16 cellular contexts compared by ENCODE assay signal in genomic region chr7:139765143-139765542, GRCh38. TPM values are rescaled to one million over a fixed set of nuclear protein-coding genes. Genes with fewer than 3 reads are reported as not detected.
A peak's percentile ranks its signal among the peaks of the same experiment; 100 is the strongest.
DNase-seq lines count a peak whose midpoint lies in the region; ATAC-seq and TF ChIP-seq lines count a peak whose summit lies in the region.
"Had no signal": no experiment of that assay in that cellular context is flagged by ENCODE, and none has a peak within 500 bp of the region (broad histone marks: within the 10 kb centered on the region; RNA-seq: fewer than 3 reads in every experiment).

No MANE protein-coding gene starts in this region.

- peak overlapping the region; percentile 6 for H3K27ac Mint-ChIP-seq in activated CD8-positive, alpha-beta T cell treated with anti-CD3 and anti-CD28 coated beads for 36 hours
- H3K27ac Mint-ChIP-seq in activated CD8-positive, alpha-beta T cell treated with anti-CD3 and anti-CD28 coated beads, Interleukin-2, amount 10 ng/mL, durations not matched to agents 7 days and 5 days: no peak overlapping the region
- peak overlapping the region; percentile 7 to 46 (median 19) for H3K27ac Mint-ChIP-seq in IgD-negative memory B cell
- peak overlapping the region; percentile 58 for H3K27ac Mint-ChIP-seq in memory B cell
- peak overlapping the region; percentile 91 to 95 for H3K27ac Mint-ChIP-seq in natural killer cell treated with Interleukin-12 subunit alpha and Interleukin-12 subunit beta and Interleukin-15 and Interleukin-18, amount 100 ng/mL, for 72 hours
- H3K27ac Mint-ChIP-seq: GM23338 had no signal

- H3K36me3 Mint-ChIP-seq in activated CD8-positive, alpha-beta T cell treated with anti-CD3 and anti-CD28 coated beads for 36 hours (ENCODE audit: low read depth): peaks cover 8% of the 10 kb centered on the region
- peaks cover 24% of the 10 kb centered on the region for H3K36me3 Mint-ChIP-seq in activated CD8-positive, alpha-beta T cell treated with anti-CD3 and anti-CD28 coated beads, Interleukin-2, amount 10 ng/mL, durations not matched to agents 7 days and 5 days (ENCODE audit: low read depth)
- peaks cover 12% of the 10 kb centered on the region for H3K36me3 Mint-ChIP-seq in IgD-negative memory B cell
- H3K36me3 Mint-ChIP-seq in memory B cell: peaks cover 34% of the 10 kb centered on the region
- peaks cover 31% of the 10 kb centered on the region for H3K36me3 Mint-ChIP-seq in natural killer cell treated with Interleukin-12 subunit alpha and Interleukin-12 subunit beta and Interleukin-15 and Interleukin-18, amount 100 ng/mL, for 72 hours

- POLR2A ChIA-PET in activated CD8-positive, alpha-beta T cell treated with anti-CD3 and anti-CD28 coated beads for 36 hours (lab: Charles Lee): interaction anchor here (1.0 to 1.9 kb wide), 2 partner anchors 12 to 14 kb away, joined by 3 to 6 read pairs; partner anchors contain the start of gene HIPK2
- POLR2A ChIA-PET in activated CD8-positive, alpha-beta T cell treated with anti-CD3 and anti-CD28 coated beads, Interleukin-2, amount 10 ng/mL, durations not matched to agents 7 days and 5 days (lab: Charles Lee): no interaction called here

- intact Hi-C loops in activated CD8-positive, alpha-beta T cell treated with anti-CD3 and anti-CD28 coated beads for 36 hours (cut with micrococcal nuclease): no loop called here
- intact Hi-C loops in psoas muscle (cut with DNase I): no loop called here

- H3K27me3 Mint-ChIP-seq in activated CD8-positive, alpha-beta T cell treated with anti-CD3 and anti-CD28 coated beads for 36 hours: no peaks in the 10 kb centered on the region
- H3K27me3 Mint-ChIP-seq in activated CD8-positive, alpha-beta T cell treated with anti-CD3 and anti-CD28 coated beads, Interleukin-2, amount 10 ng/mL, durations not matched to agents 7 days and 5 days (ENCODE audit: low read depth): no peaks in the 10 kb centered on the region
- H3K27me3 Mint-ChIP-seq in IgD-negative memory B cell: no peaks in the 10 kb centered on the region
- H3K27me3 Mint-ChIP-seq in memory B cell: no peaks in the 10 kb centered on the region
- H3K27me3 Mint-ChIP-seq in natural killer cell treated with Interleukin-12 subunit alpha and Interleukin-12 subunit beta and Interleukin-15 and Interleukin-18, amount 100 ng/mL, for 72 hours: no peaks in the 10 kb centered on the region
- H3K27me3 Mint-ChIP-seq: CD4-positive, CD25-positive, alpha-beta regulatory T cell had no signal

- WGBS in psoas muscle, 3 donors: 62 to 75% (median 62%) methylated on average over 2 of the region's 2 CpGs

- TF ChIP-seq CTCF in activated CD8-positive, alpha-beta T cell treated with anti-CD3 and anti-CD28 coated beads for 36 hours (IDR thresholded peaks at IDR 0.05): no peak
- TF ChIP-seq CTCF in psoas muscle (IDR thresholded peaks at IDR 0.05): no peak

- H3K36me3 ChIP-seq in psoas muscle (ENCODE audit: insufficient read depth in 1 of 2, low read depth in 1 of 2): peaks cover 0 to 11% of the 10 kb centered on the region in 2 donors

- DNase-seq in activated CD8-positive, alpha-beta T cell treated with anti-CD3 and anti-CD28 coated beads for 36 hours: no peak
- DNase-seq in activated CD8-positive, alpha-beta T cell treated with anti-CD3 and anti-CD28 coated beads, Interleukin-2, amount 10 ng/mL, durations not matched to agents 7 days and 5 days: no peak
- DNase-seq in memory B cell (ENCODE audit: low spot score in 2 of 2) (no peak), LoVo (ENCODE audit: low spot score) (no peak), psoas muscle (no peak), SIG-M5 treated with dmso at 0.1 percent for 504 hours (lab: John Stamatoyannopoulos, UW; ENCODE audit: unreplicated experiment) (no peak)
- DNase-seq in natural killer cell treated with Interleukin-12 subunit alpha and Interleukin-12 subunit beta and Interleukin-15 and Interleukin-18, amount 100 ng/mL, for 72 hours (ENCODE audit: low spot score): no peak
- DNase-seq: ACHN; CD4-positive, CD25-positive, alpha-beta regulatory T cell; DMS79; EL; H7 had no signal

- no peak for ATAC-seq in activated CD8-positive, alpha-beta T cell treated with anti-CD3 and anti-CD28 coated beads for 36 hours
- ATAC-seq in activated CD8-positive, alpha-beta T cell treated with anti-CD3 and anti-CD28 coated beads, Interleukin-2, amount 10 ng/mL, durations not matched to agents 7 days and 5 days: no peak
- ATAC-seq in memory B cell (ENCODE audit: low read depth) (no peak), psoas muscle (no peak)
- ATAC-seq in natural killer cell treated with Interleukin-12 subunit alpha and Interleukin-12 subunit beta and Interleukin-15 and Interleukin-18, amount 100 ng/mL, for 72 hours: no peak
- ATAC-seq: GM23338 had no signal

- H3K9me3 ChIP-seq in psoas muscle: no peaks in the 10 kb centered on the region

- no peak overlapping the region for H3K4me3 Mint-ChIP-seq in activated CD8-positive, alpha-beta T cell treated with anti-CD3 and anti-CD28 coated beads for 36 hours
- no peak overlapping the region for H3K4me3 Mint-ChIP-seq in activated CD8-positive, alpha-beta T cell treated with anti-CD3 and anti-CD28 coated beads, Interleukin-2, amount 10 ng/mL, durations not matched to agents 7 days and 5 days
- no peak overlapping the region for H3K4me3 Mint-ChIP-seq in IgD-negative memory B cell
- H3K4me3 Mint-ChIP-seq in memory B cell: no peak overlapping the region
- no peak overlapping the region for H3K4me3 Mint-ChIP-seq in natural killer cell treated with Interleukin-12 subunit alpha and Interleukin-12 subunit beta and Interleukin-15 and Interleukin-18, amount 100 ng/mL, for 72 hours
- H3K4me3 Mint-ChIP-seq: CD4-positive, CD25-positive, alpha-beta regulatory T cell; GM23338 had no signal

- H3K4me1 Mint-ChIP-seq in activated CD8-positive, alpha-beta T cell treated with anti-CD3 and anti-CD28 coated beads for 36 hours (ENCODE audit: low read depth): peaks cover 68% of the 10 kb centered on the region
- H3K4me1 Mint-ChIP-seq in activated CD8-positive, alpha-beta T cell treated with anti-CD3 and anti-CD28 coated beads, Interleukin-2, amount 10 ng/mL, durations not matched to agents 7 days and 5 days (ENCODE audit: low read depth): peaks cover 63% of the 10 kb centered on the region
- H3K4me1 Mint-ChIP-seq in IgD-negative memory B cell (peaks cover 41 to 74% (median 53%) of the 10 kb centered on the region in 3 donors), memory B cell (peaks cover 61% of the 10 kb centered on the region)
- peaks cover 81% of the 10 kb centered on the region in 2 donors for H3K4me1 Mint-ChIP-seq in natural killer cell treated with Interleukin-12 subunit alpha and Interleukin-12 subunit beta and Interleukin-15 and Interleukin-18, amount 100 ng/mL, for 72 hours (ENCODE audit: low read depth in 2 of 2)

- H3K4me1 ChIP-seq in psoas muscle: peaks cover 87% of the 10 kb centered on the region

- no peak overlapping the region for H3K4me3 ChIP-seq in psoas muscle
- H3K4me3 ChIP-seq: BLaER1 treated with 17β-estradiol and CSF1 and Interleukin-3, amounts not matched to agents 10 nM and 100 nM; GM23338 had no signal

- no peaks in the 10 kb centered on the region for H3K27me3 ChIP-seq in psoas muscle (ENCODE audit: insufficient read depth in 3 of 3, low read length in 2 of 3)
- H3K27me3 ChIP-seq: BLaER1 treated with 17β-estradiol and CSF1 and Interleukin-3, amounts not matched to agents 10 nM and 100 nM had no signal

- CTCF ChIA-PET in activated CD8-positive, alpha-beta T cell treated with anti-CD3 and anti-CD28 coated beads for 36 hours (lab: Charles Lee): interaction anchor here (1.4 to 2.9 kb wide), 2 partner anchors 12 to 119 kb away, joined by 3 to 14 read pairs; no protein-coding TSS in a partner anchor
- CTCF ChIA-PET in activated CD8-positive, alpha-beta T cell treated with anti-CD3 and anti-CD28 coated beads, Interleukin-2, amount 10 ng/mL, durations not matched to agents 7 days and 5 days (lab: Charles Lee): interaction anchor here (7.7 kb wide), 1 partner anchor 118 kb away, joined by 42 read pairs; no protein-coding TSS in a partner anchor

- H3K9me3 Mint-ChIP-seq in activated CD8-positive, alpha-beta T cell treated with anti-CD3 and anti-CD28 coated beads for 36 hours: no peaks in the 10 kb centered on the region
- H3K9me3 Mint-ChIP-seq in activated CD8-positive, alpha-beta T cell treated with anti-CD3 and anti-CD28 coated beads, Interleukin-2, amount 10 ng/mL, durations not matched to agents 7 days and 5 days (ENCODE audit: insufficient read depth): no peaks in the 10 kb centered on the region
- H3K9me3 Mint-ChIP-seq in IgD-negative memory B cell (no peaks in the 10 kb centered on the region), memory B cell (no peaks in the 10 kb centered on the region)
- no peaks in the 10 kb centered on the region for H3K9me3 Mint-ChIP-seq in natural killer cell treated with Interleukin-12 subunit alpha and Interleukin-12 subunit beta and Interleukin-15 and Interleukin-18, amount 100 ng/mL, for 72 hours
- H3K9me3 Mint-ChIP-seq: CD4-positive, CD25-positive, alpha-beta regulatory T cell; GM23338 had no signal

- H3K27ac ChIP-seq in psoas muscle: no peak overlapping the region
- H3K27ac ChIP-seq: 22Rv1; BLaER1 treated with 17β-estradiol and CSF1 and Interleukin-3, amounts not matched to agents 10 nM and 100 nM had no signal

RNA-seq across cellular contexts. Expression of gene HIPK2, which starts 12.7 kb away (rescaled TPM):
- total RNA-seq in activated CD8-positive, alpha-beta T cell treated with anti-CD3 and anti-CD28 coated beads for 36 hours: 10 to 100 TPM; 17.3 to 17.6 TPM
- total RNA-seq in activated CD8-positive, alpha-beta T cell treated with anti-CD3 and anti-CD28 coated beads, Interleukin-2, amount 10 ng/mL, durations not matched to agents 7 days and 5 days: 10 to 100 TPM; 17.0 to 17.2 TPM
- 5.5 TPM for polyA plus RNA-seq in IgD-negative memory B cell
- 100 to 1,000 TPM; 152 to 245 TPM for total RNA-seq in natural killer cell treated with Interleukin-12 subunit alpha and Interleukin-12 subunit beta and Interleukin-15 and Interleukin-18, amount 100 ng/mL, for 72 hours
- 100 to 1,000 TPM in 2 of 4 donors, 10 to 100 TPM in 2; 74.7 to 166 (median 99.6) TPM for total RNA-seq in psoas muscle
- polyA plus RNA-seq in psoas muscle: 10 to 100 TPM; 18.1 to 78.5 (median 26.0) TPM

Comparison
In these comparisons a context has a peak if more than half of its experiments do, and no peak if none do; other contexts are left out.
1. RNA of gene HIPK2, which starts 12.7 kb away (total RNA-seq): 152 to 245 TPM in natural killer cell treated with Interleukin-12 subunit alpha and Interleukin-12 subunit beta and Interleukin-15 and Interleukin-18, amount 100 ng/mL, for 72 hours and 74.7 to 166 TPM in psoas muscle; 17.3 to 17.6 TPM in activated CD8-positive, alpha-beta T cell treated with anti-CD3 and anti-CD28 coated beads for 36 hours and 17.0 to 17.2 TPM in activated CD8-positive, alpha-beta T cell treated with anti-CD3 and anti-CD28 coated beads, Interleukin-2, amount 10 ng/mL, durations not matched to agents 7 days and 5 days; every median in the first group is over 4 times any median in the second.